11 cellular contexts compared by ENCODE assay signal in the genomic region with DNA sequence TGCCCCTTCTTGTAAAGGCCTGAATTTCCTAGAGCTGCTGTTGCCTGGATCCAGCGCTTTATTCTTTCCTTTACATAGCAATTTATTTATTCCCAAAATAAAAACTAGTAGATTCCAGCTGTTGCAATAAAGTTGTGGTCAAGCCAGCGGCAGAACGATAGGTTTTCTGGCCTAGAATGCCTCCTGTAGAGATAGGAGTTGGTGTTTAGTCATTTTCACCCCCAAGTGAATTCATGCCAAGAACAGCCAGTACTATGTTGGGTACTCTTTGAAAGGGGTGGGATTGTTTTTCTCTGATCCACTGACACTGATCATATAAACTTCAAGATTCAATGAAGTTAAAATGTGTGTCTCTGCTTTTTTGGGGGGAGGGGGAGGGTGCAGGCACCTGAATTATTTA.
DNase-seq lines count a peak whose midpoint lies in the region; ATAC-seq and TF ChIP-seq lines count a peak whose summit lies in the region.
"Had no signal": no experiment of that assay in that cellular context is flagged by ENCODE, and none has a peak within 500 bp of the region (broad histone marks: within the 10 kb centered on the region; RNA-seq: fewer than 3 reads in every experiment).

No MANE protein-coding gene starts in this region.

- TF ChIP-seq CTCF in Peyer's patch (IDR thresholded peaks at IDR 0.05) (no peak), breast epithelium (IDR thresholded peaks at IDR 0.05) (no peak)

- peaks cover 0 to 18% (median 0%) of the 10 kb centered on the region in 4 donors for H3K4me1 ChIP-seq in Peyer's patch
- no peaks in the 10 kb centered on the region for H3K4me1 ChIP-seq in breast epithelium

- no peaks in the 10 kb centered on the region for H3K9me3 Mint-ChIP-seq in stimulated activated memory B cell treated with anti-CD40 and anti-IgM and Interleukin-4, amounts not matched to agents 10 μg/mL and 1 μg/mL and 100 μg/mL, for 72 hours
- H3K9me3 Mint-ChIP-seq in activated T-helper 1 cell treated with anti-CD3 and anti-CD28 coated beads, Interleukin-12 subunit alpha, Interleukin-12 subunit beta, Interleukin-2, Interleukin-4 antibody, amounts not matched to agents 30 ng/mL and 10 ng/mL and 1 ng/mL, durations not matched to agents 14 hours and 24 hours and 36 hours, result no peaks in the 10 kb centered on the region

- H3K27me3 ChIP-seq in Peyer's patch (no peaks in the 10 kb centered on the region), breast epithelium (no peaks in the 10 kb centered on the region)

- ATAC-seq in left lobe of liver, result peak; percentile 39
- ATAC-seq in stimulated activated memory B cell treated with anti-CD40 and anti-IgM and Interleukin-4, amounts not matched to agents 10 μg/mL and 1 μg/mL and 100 μg/mL, for 72 hours, result no peak
- no peak for ATAC-seq in HG02840 (IDR thresholded peaks at IDR 0.05; ENCODE audit: low FRiP score, unreplicated experiment)
- ATAC-seq in GM21825 (IDR thresholded peaks at IDR 0.05; ENCODE audit: unreplicated experiment), result no peak

- no peaks in the 10 kb centered on the region for H3K9me3 ChIP-seq in Peyer's patch
- H3K9me3 ChIP-seq in breast epithelium, result no peaks in the 10 kb centered on the region

- DNase-seq in Peyer's patch (no peak), breast epithelium (ENCODE audit: low spot score in 2 of 2) (no peak), left lobe of liver (ENCODE audit: low spot score) (no peak)
- DNase-seq in activated T-helper 1 cell treated with anti-CD3 and anti-CD28 coated beads, Interleukin-12 subunit alpha, Interleukin-12 subunit beta, Interleukin-2, Interleukin-4 antibody, amounts not matched to agents 30 ng/mL and 10 ng/mL and 1 ng/mL, durations not matched to agents 14 hours and 24 hours and 36 hours (ENCODE audit: low spot score), result no peak
- no peak for DNase-seq in effector CD8-positive, alpha-beta T cell (lab: John Stamatoyannopoulos, UW)
- DNase-seq: DMS 273 treated with DMSO at 0.1 percent for 48 hours; NCI-H1105 treated with DMSO at 0.1 percent for 48 hours; stimulated activated CD4-positive, alpha-beta T cell treated with anti-CD3 and anti-CD28 coated beads, Interleukin-1b, Interleukin-23, amount 100 ng/mL, for 48 hours had no signal

- TF ChIP-seq POLR2A in Peyer's patch (IDR thresholded peaks at IDR 0.05), result no peak
- no peak for TF ChIP-seq POLR2A in breast epithelium (IDR thresholded peaks at IDR 0.05)

- H3K36me3 Mint-ChIP-seq in stimulated activated memory B cell treated with anti-CD40 and anti-IgM and Interleukin-4, amounts not matched to agents 10 μg/mL and 1 μg/mL and 100 μg/mL, for 72 hours, result peaks cover 60% of the 10 kb centered on the region
- H3K36me3 Mint-ChIP-seq in activated T-helper 1 cell treated with anti-CD3 and anti-CD28 coated beads, Interleukin-12 subunit alpha, Interleukin-12 subunit beta, Interleukin-2, Interleukin-4 antibody, amounts not matched to agents 30 ng/mL and 10 ng/mL and 1 ng/mL, durations not matched to agents 14 hours and 24 hours and 36 hours (ENCODE audit: low read depth), result peaks cover 65% of the 10 kb centered on the region

- peaks cover 0 to 94% (median 0%) of the 10 kb centered on the region in 3 donors for H3K36me3 ChIP-seq in Peyer's patch
- H3K36me3 ChIP-seq in breast epithelium, result peaks cover 9% of the 10 kb centered on the region

- peaks cover 29% of the 10 kb centered on the region for H3K4me1 Mint-ChIP-seq in stimulated activated memory B cell treated with anti-CD40 and anti-IgM and Interleukin-4, amounts not matched to agents 10 μg/mL and 1 μg/mL and 100 μg/mL, for 72 hours
- H3K4me1 Mint-ChIP-seq in activated T-helper 1 cell treated with anti-CD3 and anti-CD28 coated beads, Interleukin-12 subunit alpha, Interleukin-12 subunit beta, Interleukin-2, Interleukin-4 antibody, amounts not matched to agents 30 ng/mL and 10 ng/mL and 1 ng/mL, durations not matched to agents 14 hours and 24 hours and 36 hours (ENCODE audit: low read depth), result peaks cover 53% of the 10 kb centered on the region

- H3K4me3 Mint-ChIP-seq in stimulated activated memory B cell treated with anti-CD40 and anti-IgM and Interleukin-4, amounts not matched to agents 10 μg/mL and 1 μg/mL and 100 μg/mL, for 72 hours, result no peak overlapping the region
- no peak overlapping the region for H3K4me3 Mint-ChIP-seq in activated T-helper 1 cell treated with anti-CD3 and anti-CD28 coated beads, Interleukin-12 subunit alpha, Interleukin-12 subunit beta, Interleukin-2, Interleukin-4 antibody, amounts not matched to agents 30 ng/mL and 10 ng/mL and 1 ng/mL, durations not matched to agents 14 hours and 24 hours and 36 hours

- intact Hi-C loops in breast epithelium (cut with DNase I; ENCODE audit: low total_unique reads), result no loop called here
- intact Hi-C loops in activated T-helper 1 cell treated with anti-CD3 and anti-CD28 coated beads, Interleukin-12 subunit alpha, Interleukin-12 subunit beta, Interleukin-2, Interleukin-4 antibody, amounts not matched to agents 30 ng/mL and 10 ng/mL and 1 ng/mL, durations not matched to agents 14 hours and 24 hours and 36 hours (cut with micrococcal nuclease), result loop anchor here (2.0 kb wide), 1 partner anchor 238 kb away; no protein-coding TSS in a partner anchor

- H3K27me3 Mint-ChIP-seq in stimulated activated memory B cell treated with anti-CD40 and anti-IgM and Interleukin-4, amounts not matched to agents 10 μg/mL and 1 μg/mL and 100 μg/mL, for 72 hours, result no peaks in the 10 kb centered on the region
- H3K27me3 Mint-ChIP-seq in activated T-helper 1 cell treated with anti-CD3 and anti-CD28 coated beads, Interleukin-12 subunit alpha, Interleukin-12 subunit beta, Interleukin-2, Interleukin-4 antibody, amounts not matched to agents 30 ng/mL and 10 ng/mL and 1 ng/mL, durations not matched to agents 14 hours and 24 hours and 36 hours (ENCODE audit: insufficient read depth), result no peaks in the 10 kb centered on the region

- H3K27ac Mint-ChIP-seq in stimulated activated memory B cell treated with anti-CD40 and anti-IgM and Interleukin-4, amounts not matched to agents 10 μg/mL and 1 μg/mL and 100 μg/mL, for 72 hours, result peak overlapping the region; percentile 69
- no peak overlapping the region for H3K27ac Mint-ChIP-seq in activated T-helper 1 cell treated with anti-CD3 and anti-CD28 coated beads, Interleukin-12 subunit alpha, Interleukin-12 subunit beta, Interleukin-2, Interleukin-4 antibody, amounts not matched to agents 30 ng/mL and 10 ng/mL and 1 ng/mL, durations not matched to agents 14 hours and 24 hours and 36 hours

- H3K4me3 ChIP-seq in Peyer's patch (no peak overlapping the region), breast epithelium (no peak overlapping the region)

- peak overlapping the region in 3 of 4 donors; percentile 27 to 66 (median 30) for H3K27ac ChIP-seq in Peyer's patch
- H3K27ac ChIP-seq in breast epithelium, result peak overlapping the region; percentile 54 to 77
